In the genomic region with DNA sequence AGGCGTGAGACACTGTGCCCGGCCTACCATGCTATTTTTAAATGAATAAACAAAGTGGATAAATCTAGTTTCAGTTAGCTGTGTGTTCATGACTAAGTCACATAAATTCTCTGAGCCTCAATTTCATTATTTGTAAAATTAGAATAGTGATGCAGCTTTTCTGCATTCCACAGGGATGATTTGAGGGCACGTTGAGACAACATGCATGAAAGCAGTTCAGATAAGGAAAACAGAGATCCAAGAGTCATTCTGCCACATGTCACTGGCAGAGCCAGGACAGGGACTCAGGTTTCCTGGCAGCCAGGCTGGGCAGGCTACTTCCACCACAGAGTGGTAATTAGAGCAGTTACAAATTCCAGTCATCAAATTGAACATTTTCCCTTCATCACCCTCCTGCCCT, we compare ENCODE assay signal across 20 cellular contexts. TPM values are rescaled to one million over a fixed set of nuclear protein-coding genes. Genes with fewer than 3 reads are reported as not detected.
A peak's percentile ranks its signal among the peaks of the same experiment; 100 is the strongest.
DNase-seq lines count a peak whose midpoint lies in the region; FAIRE-seq and TF ChIP-seq lines count a peak whose summit lies in the region.
"Had no signal": no experiment of that assay in that cellular context is flagged by ENCODE, and none has a peak within 500 bp of the region (broad histone marks: within the 10 kb centered on the region; RNA-seq: fewer than 3 reads in every experiment).

No MANE protein-coding gene starts in this region.

- H3K9ac ChIP-seq in kidney (ENCODE audit: low read length in 2 of 2) = no peak overlapping the region

- H3K4me3 ChIP-seq in bronchial epithelial cell (ENCODE audit: low read depth, low read length) (no peak overlapping the region), kidney (ENCODE audit: low read length in 2 of 2) (no peak overlapping the region), PC-9 (no peak overlapping the region)
- H3K4me3 ChIP-seq: prostate gland, SJSA1 had no signal

- TF ChIP-seq CTCF in bronchial epithelial cell (IDR thresholded peaks at IDR 0.05; ENCODE audit: insufficient read depth, low read length, severe bottlenecking) (no peak), kidney (IDR thresholded peaks at IDR 0.05; ENCODE audit: borderline replicate concordance, extremely low read depth, insufficient read depth) (no peak), PC-9 (conservative IDR thresholded peaks at IDR 0.05) (no peak)

- CTCF ChIA-PET in PC-9 (lab: Charles Lee) = no interaction called here

- H3K36me3 ChIP-seq in bronchial epithelial cell (ENCODE audit: control insufficient read depth, insufficient read depth, low read length) (no peaks in the 10 kb centered on the region), kidney (ENCODE audit: control insufficient read depth in 1 of 2, insufficient read depth in 2 of 2, low read length in 2 of 2) (no peaks in the 10 kb centered on the region), PC-9 (ENCODE audit: low read depth) (no peaks in the 10 kb centered on the region)
- H3K36me3 ChIP-seq: prostate gland, SJSA1 had no signal

- no TSS peak for BruUV-seq in PC-9 (replicated peaks; lab: Mats Ljungman, UMichigan)

- H3K4me1 ChIP-seq in kidney (ENCODE audit: control insufficient read depth in 1 of 2, insufficient read depth in 1 of 2, low read depth in 1 of 2, low read length in 2 of 2) (no peaks in the 10 kb centered on the region), PC-9 (replicated peaks; ENCODE audit: insufficient read depth) (no peaks in the 10 kb centered on the region)
- H3K4me1 ChIP-seq: prostate gland had no signal

- no peak overlapping the region for H2AFZ ChIP-seq in PC-9

- no peaks in the 10 kb centered on the region for H3K79me2 ChIP-seq in PC-9 (ENCODE audit: low read depth)

- H3K9me2 ChIP-seq in PC-9 (ENCODE audit: insufficient read depth) = no peaks in the 10 kb centered on the region; the same call in 1 of the 2 replicates

- no peak overlapping the region for H3K27ac ChIP-seq in kidney (ENCODE audit: low read depth in 2 of 2, low read length in 2 of 2)
- no peak overlapping the region for H3K27ac ChIP-seq in PC-9
- H3K27ac ChIP-seq: C4-2B, prostate gland, SJSA1 had no signal

- DNase-seq in EL (peak; percentile 49), LHCN-M2 (ENCODE audit: low read depth) (peak; percentile 41), bronchial epithelial cell (ENCODE audit: low read depth) (peak; percentile 96), myocyte (ENCODE audit: low read depth) (peak; percentile 80), kidney (no peak), pons (ENCODE audit: low spot score) (no peak), Kasumi-1 (lab: John Stamatoyannopoulos, UW) (no peak), PC-9 (no peak)
- DNase-seq: activated CD4-positive, alpha-beta T cell treated with anti-CD3 and anti-CD28 coated beads for 48 hours; cortex of kidney; head of caudate nucleus; immature natural killer cell; NCI-H146; NCI-H226; stimulated activated CD4-positive, alpha-beta T cell treated with anti-CD3 and anti-CD28 coated beads, Interleukin-12 subunit alpha, Interleukin-12 subunit beta, amount 100 ng/mL, for 4 hours; stimulated activated naive CD4-positive, alpha-beta T cell treated with Interleukin-2 at 50 U/mL for 16 hours had no signal

- intact Hi-C loops in kidney (cut with DNase I) (no loop called here), PC-9 (cut with micrococcal nuclease; ENCODE audit: unreplicated experiment) (no loop called here)

- H3K27me3 ChIP-seq in bronchial epithelial cell (ENCODE audit: control insufficient read depth, insufficient read depth, low read length) = no peaks in the 10 kb centered on the region
- H3K27me3 ChIP-seq in PC-9 (ENCODE audit: insufficient read depth, low read depth) = peaks cover 22% of the 10 kb centered on the region

- no peak overlapping the region for H3K4me2 ChIP-seq in PC-9

- FAIRE-seq in bronchial epithelial cell (lab: Jason Lieb, UNC) = no peak
- no peak for FAIRE-seq in kidney (lab: Jason Lieb, UNC)
- FAIRE-seq: GM18507 had no signal

- H4K20me1 ChIP-seq in PC-9 (ENCODE audit: insufficient read depth) = no peaks in the 10 kb centered on the region

- POLR2A ChIA-PET in PC-9 (lab: Charles Lee; ENCODE audit: unreplicated experiment) = no interaction called here

- no peaks in the 10 kb centered on the region for H3K9me3 ChIP-seq in kidney (ENCODE audit: control insufficient read depth in 1 of 2, low read length in 2 of 2)
- H3K9me3 ChIP-seq in PC-9 (ENCODE audit: insufficient read depth, low read depth) = no peaks in the 10 kb centered on the region
- H3K9me3 ChIP-seq: prostate gland, SJSA1 had no signal

- H3F3A ChIP-seq in PC-9 (ENCODE audit: insufficient read depth, low read depth) = no peaks in the 10 kb centered on the region

RNA-seq across cellular contexts. Expression of gene PPP4R4, which starts 2.9 kb away (rescaled TPM):
- total RNA-seq in LHCN-M2 (2014; rRNA removed) = 0.19 and 0.40 TPM in 2 replicates
- polyA plus RNA-seq in LHCN-M2 (2012) = 0.10 TPM
- 14.0 and 23.8 TPM in 2 replicates for total RNA-seq in bronchial epithelial cell
- 0.75 and 1.2 TPM in 2 replicates for total RNA-seq in myocyte
- polyA plus RNA-seq in myocyte (2012) = 0.30 TPM
- total RNA-seq in kidney = 0.47 TPM
- not detected for polyA plus RNA-seq in kidney (ENCODE audit: insufficient read depth, low read depth, low replicate concordance)
- total RNA-seq in PC-9 (2021) = not detected in 2 replicates
- polyA plus RNA-seq: immature natural killer cell had no signal

RNA-seq across cellular contexts. Expression of gene IFI27L2, which starts 41.8 kb away (rescaled TPM):
- 63.5 and 107 TPM in 2 replicates for total RNA-seq in LHCN-M2 (2014; rRNA removed)
- polyA plus RNA-seq in LHCN-M2 (2012) = 382 TPM
- 44.5 and 124 TPM in 2 replicates for total RNA-seq in bronchial epithelial cell
- 34.8 and 42.6 TPM in 2 replicates for total RNA-seq in myocyte
- polyA plus RNA-seq in myocyte (2012) = 256 TPM
- total RNA-seq in kidney = 28.2 TPM
- 223 TPM for polyA plus RNA-seq in kidney (ENCODE audit: insufficient read depth, low read depth, low replicate concordance)
- 5.4 and 5.6 TPM in 2 replicates for total RNA-seq in PC-9 (2021)

Comparison
In these comparisons a context has a peak if more than half of its experiments do, and no peak if none do; other contexts are left out.
1. DNase-seq: peak in EL (single experiment), LHCN-M2 (single experiment), bronchial epithelial cell (single experiment) and myocyte (single experiment); none in kidney (single experiment), pons (single experiment), Kasumi-1 (0 of 2) and PC-9 (0 of 2).